4 cellular contexts compared by ENCODE assay signal in genomic region chr2:86732040-86732439, GRCh38. TPM values are rescaled to one million over a fixed set of nuclear protein-coding genes. Genes with fewer than 3 reads are reported as not detected.
"Had no signal": no experiment of that assay in that cellular context is flagged by ENCODE, and none has a peak within 500 bp of the region (broad histone marks: within the 10 kb centered on the region; RNA-seq: fewer than 3 reads in every experiment).

No MANE protein-coding gene starts in this region.

RNA-seq across cellular contexts. Expression of gene CD8A, which starts 58.7 kb away (rescaled TPM):
- total RNA-seq: H7, HepG2, HFFc6, HT1080 had no signal
